Comparison of ENCODE assay signal across 1 cellular context in genomic region chr1:56417636-56418035, GRCh38.
TF ChIP-seq lines count a peak whose summit lies in the region.

No MANE protein-coding gene starts in this region.

TF ChIP-seq in HEK293, 187 proteins besides CTCF, POLR2A, EP300 and RAD21:
- TF ChIP-seq PRDM6 (tag by site-specific recombination; IDR thresholded peaks at IDR 0.05) (peak; percentile 55), ZBTB17 (tag by site-specific recombination; IDR thresholded peaks at IDR 0.05) (peak; percentile 18; the same call in 1 of the 2 replicates), ZNF513 (tag by site-specific recombination; IDR thresholded peaks at IDR 0.05) (0 out of 2 replicates have a peak, but pooled peaks have one; percentile 28), ATF2 (tag by site-specific recombination; IDR thresholded peaks at IDR 0.05; ENCODE audit: low read depth) (peak; percentile 57; the same call in 1 of the 2 replicates), ZNF629 (tag by site-specific recombination; IDR thresholded peaks at IDR 0.05) (peak; percentile 66; the same call in 1 of the 2 replicates), HOXC10 (CRISPR knock-in tag; IDR thresholded peaks at IDR 0.05) (no peak), ZNF580 (tag by site-specific recombination; IDR thresholded peaks at IDR 0.05) (no peak)
